10 cellular contexts compared by ENCODE assay signal in the genomic region with DNA sequence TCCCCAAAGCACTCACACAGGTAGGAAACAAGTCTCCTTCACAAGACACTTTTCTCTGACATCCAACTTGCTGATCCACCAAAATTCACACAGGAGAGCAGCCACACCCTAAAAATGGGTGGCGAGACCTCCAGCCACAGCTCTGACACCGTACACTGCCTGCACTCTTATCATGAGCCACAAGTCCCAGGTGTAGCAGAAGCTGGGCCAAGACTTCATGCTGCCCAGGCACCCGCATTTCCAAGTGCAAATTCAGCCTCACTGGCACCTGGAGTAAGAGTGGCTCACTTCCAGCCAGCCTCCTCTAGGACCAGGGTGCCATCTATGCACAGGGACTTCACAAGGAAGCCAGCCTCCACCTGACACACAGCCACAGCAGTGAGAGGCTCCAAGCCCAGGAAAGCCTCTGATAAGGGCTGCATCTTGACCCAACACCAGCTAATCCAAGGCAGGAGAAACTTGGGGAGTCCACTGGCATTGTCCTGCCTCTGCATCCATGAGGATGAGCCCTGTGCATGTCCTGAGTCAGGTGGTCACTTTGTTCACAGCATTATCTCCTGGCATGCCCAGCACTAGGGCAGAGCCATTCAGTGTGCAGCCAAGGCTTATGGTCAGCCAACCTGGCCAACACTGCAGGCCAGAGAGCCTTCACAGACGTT. TPM values are rescaled to one million over a fixed set of nuclear protein-coding genes. Genes with fewer than 3 reads are reported as not detected.
DNase-seq lines count a peak whose midpoint lies in the region; ATAC-seq and TF ChIP-seq lines count a peak whose summit lies in the region.
"Had no signal": no experiment of that assay in that cellular context is flagged by ENCODE, and none has a peak within 500 bp of the region (broad histone marks: within the 10 kb centered on the region; RNA-seq: fewer than 3 reads in every experiment).

No MANE protein-coding gene starts in this region.

- H3K9me3 Mint-ChIP-seq in WTC11 (no peaks in the 10 kb centered on the region), nephron (no peaks in the 10 kb centered on the region)

- H3K27ac Mint-ChIP-seq in WTC11, result peak overlapping the region; percentile 63
- peak overlapping the region; percentile 56 to 97 (median 88) for H3K27ac Mint-ChIP-seq in nephron

- H3F3A ChIP-seq in DOHH2 (ENCODE audit: control insufficient read depth, insufficient read depth), result peaks cover 13% of the 10 kb centered on the region

- CTCF ChIA-PET in WTC11 (lab: Charles Lee), result interaction anchor here (0.6 to 3.5 kb wide), 3 partner anchors 48 to 99 kb away, joined by 3 to 20 read pairs (median 3); a partner anchor contains a TSS

- POLR2A ChIA-PET in WTC11 (lab: Charles Lee), result interaction anchor here (0.6 kb wide), 2 partner anchors 10 to 467 kb away, joined by 4 to 8 read pairs; no protein-coding TSS in a partner anchor

- peaks cover 11% of the 10 kb centered on the region; the same call in 1 of the 2 replicates for H3K36me3 Mint-ChIP-seq in WTC11
- peaks cover 21% of the 10 kb centered on the region for H3K36me3 Mint-ChIP-seq in nephron (ENCODE audit: low read depth)

- peaks cover 31% of the 10 kb centered on the region for H3K4me1 ChIP-seq in DOHH2 (ENCODE audit: control insufficient read depth, low read length)

- H3K9me2 ChIP-seq in DOHH2 (replicated peaks; ENCODE audit: control insufficient read depth, low read length), result no peaks in the 10 kb centered on the region

- peak overlapping the region; percentile 82 for H3K27ac ChIP-seq in DOHH2 (ENCODE audit: low read depth, low read length)

- H3K4me1 Mint-ChIP-seq in WTC11 (peaks cover 21% of the 10 kb centered on the region), nephron (peaks cover 23% of the 10 kb centered on the region)

- peaks cover 28% of the 10 kb centered on the region for H3K36me3 ChIP-seq in DOHH2 (ENCODE audit: control insufficient read depth, low read length)

- H4K20me1 ChIP-seq in DOHH2 (ENCODE audit: control insufficient read depth, insufficient read depth, low read depth, low read length), result no peaks in the 10 kb centered on the region

- TF ChIP-seq CTCF in DOHH2 (IDR thresholded peaks at IDR 0.05; ENCODE audit: low read depth, low read length, poor library complexity, severe bottlenecking), result no peak
- no peak for TF ChIP-seq CTCF in WTC11 (IDR thresholded peaks at IDR 0.05)
- no peak for TF ChIP-seq CTCF in nephron (IDR thresholded peaks at IDR 0.05; ENCODE audit: unreplicated experiment in 3 of 3)

- no peaks in the 10 kb centered on the region for H3K27me3 ChIP-seq in DOHH2 (ENCODE audit: control insufficient read depth, low read length)

- peaks cover 19% of the 10 kb centered on the region for H3K79me2 ChIP-seq in DOHH2 (ENCODE audit: control insufficient read depth, low read length)

- peak overlapping the region; percentile 88 for H3K4me2 ChIP-seq in DOHH2 (ENCODE audit: low read length)

- no peak for ATAC-seq in WTC11
- ATAC-seq in GM21529 (IDR thresholded peaks at IDR 0.05; ENCODE audit: unreplicated experiment), result no peak
- ATAC-seq: Panc1 had no signal

- no peak overlapping the region; the same call in 1 of the 2 replicates for H3K4me3 ChIP-seq in DOHH2 (ENCODE audit: low read length)

- DNase-seq in WTC11 (ENCODE audit: low spot score) (no peak), NCI-H187 (lab: John Stamatoyannopoulos, UW) (no peak)
- no peak for DNase-seq in activated effector memory CD4-positive, alpha-beta T cell treated with anti-CD3 and anti-CD28 coated beads, Interleukin-2, amount 50 U/mL, for 16 hours
- DNase-seq: DMS79 treated with DMSO at 0.1 percent for 48 hours, H7, NCI-H1436 had no signal

- no peaks in the 10 kb centered on the region for H3K9me3 ChIP-seq in DOHH2 (ENCODE audit: control insufficient read depth, insufficient read depth, low read length)

- H3K4me3 Mint-ChIP-seq in WTC11 (no peak overlapping the region), nephron (peak overlapping the region; percentile 46 to 68 (median 59))

- H3K27me3 Mint-ChIP-seq in WTC11 (ENCODE audit: low read depth) (no peaks in the 10 kb centered on the region), nephron (ENCODE audit: low read depth) (no peaks in the 10 kb centered on the region)

TF ChIP-seq in WTC11, 78 proteins besides CTCF, POLR2A, EP300 and RAD21 (continues in another document):
- TF ChIP-seq ZNF138 (CRISPR knock-in tag; conservative IDR thresholded peaks at IDR 0.05) (no peak), ZBTB21 (CRISPR knock-in tag; IDR thresholded peaks at IDR 0.05; ENCODE audit: borderline replicate concordance) (no peak), CREB1 (CRISPR knock-in tag; IDR thresholded peaks at IDR 0.05) (no peak), SP1 (CRISPR knock-in tag; conservative IDR thresholded peaks at IDR 0.05) (no peak)
- TF ChIP-seq, protein P1, sequence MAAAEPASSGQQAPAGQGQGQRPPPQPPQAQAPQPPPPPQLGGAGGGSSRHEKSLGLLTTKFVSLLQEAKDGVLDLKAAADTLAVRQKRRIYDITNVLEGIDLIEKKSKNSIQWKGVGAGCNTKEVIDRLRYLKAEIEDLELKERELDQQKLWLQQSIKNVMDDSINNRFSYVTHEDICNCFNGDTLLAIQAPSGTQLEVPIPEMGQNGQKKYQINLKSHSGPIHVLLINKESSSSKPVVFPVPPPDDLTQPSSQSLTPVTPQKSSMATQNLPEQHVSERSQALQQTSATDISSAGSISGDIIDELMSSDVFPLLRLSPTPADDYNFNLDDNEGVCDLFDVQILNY (CRISPR knock-in tag; IDR thresholded peaks at IDR 0.05), result no peak
- TF ChIP-seq, protein P2, sequence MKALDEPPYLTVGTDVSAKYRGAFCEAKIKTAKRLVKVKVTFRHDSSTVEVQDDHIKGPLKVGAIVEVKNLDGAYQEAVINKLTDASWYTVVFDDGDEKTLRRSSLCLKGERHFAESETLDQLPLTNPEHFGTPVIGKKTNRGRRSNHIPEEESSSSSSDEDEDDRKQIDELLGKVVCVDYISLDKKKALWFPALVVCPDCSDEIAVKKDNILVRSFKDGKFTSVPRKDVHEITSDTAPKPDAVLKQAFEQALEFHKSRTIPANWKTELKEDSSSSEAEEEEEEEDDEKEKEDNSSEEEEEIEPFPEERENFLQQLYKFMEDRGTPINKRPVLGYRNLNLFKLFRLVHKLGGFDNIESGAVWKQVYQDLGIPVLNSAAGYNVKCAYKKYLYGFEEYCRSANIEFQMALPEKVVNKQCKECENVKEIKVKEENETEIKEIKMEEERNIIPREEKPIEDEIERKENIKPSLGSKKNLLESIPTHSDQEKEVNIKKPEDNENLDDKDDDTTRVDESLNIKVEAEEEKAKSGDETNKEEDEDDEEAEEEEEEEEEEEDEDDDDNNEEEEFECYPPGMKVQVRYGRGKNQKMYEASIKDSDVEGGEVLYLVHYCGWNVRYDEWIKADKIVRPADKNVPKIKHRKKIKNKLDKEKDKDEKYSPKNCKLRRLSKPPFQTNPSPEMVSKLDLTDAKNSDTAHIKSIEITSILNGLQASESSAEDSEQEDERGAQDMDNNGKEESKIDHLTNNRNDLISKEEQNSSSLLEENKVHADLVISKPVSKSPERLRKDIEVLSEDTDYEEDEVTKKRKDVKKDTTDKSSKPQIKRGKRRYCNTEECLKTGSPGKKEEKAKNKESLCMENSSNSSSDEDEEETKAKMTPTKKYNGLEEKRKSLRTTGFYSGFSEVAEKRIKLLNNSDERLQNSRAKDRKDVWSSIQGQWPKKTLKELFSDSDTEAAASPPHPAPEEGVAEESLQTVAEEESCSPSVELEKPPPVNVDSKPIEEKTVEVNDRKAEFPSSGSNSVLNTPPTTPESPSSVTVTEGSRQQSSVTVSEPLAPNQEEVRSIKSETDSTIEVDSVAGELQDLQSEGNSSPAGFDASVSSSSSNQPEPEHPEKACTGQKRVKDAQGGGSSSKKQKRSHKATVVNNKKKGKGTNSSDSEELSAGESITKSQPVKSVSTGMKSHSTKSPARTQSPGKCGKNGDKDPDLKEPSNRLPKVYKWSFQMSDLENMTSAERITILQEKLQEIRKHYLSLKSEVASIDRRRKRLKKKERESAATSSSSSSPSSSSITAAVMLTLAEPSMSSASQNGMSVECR (CRISPR knock-in tag; IDR thresholded peaks at IDR 0.05; ENCODE audit: borderline replicate concordance), result no peak
- TF ChIP-seq, protein P3, sequence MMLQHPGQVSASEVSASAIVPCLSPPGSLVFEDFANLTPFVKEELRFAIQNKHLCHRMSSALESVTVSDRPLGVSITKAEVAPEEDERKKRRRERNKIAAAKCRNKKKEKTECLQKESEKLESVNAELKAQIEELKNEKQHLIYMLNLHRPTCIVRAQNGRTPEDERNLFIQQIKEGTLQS (CRISPR knock-in tag; conservative IDR thresholded peaks at IDR 0.05), result no peak
- TF ChIP-seq, protein P4, sequence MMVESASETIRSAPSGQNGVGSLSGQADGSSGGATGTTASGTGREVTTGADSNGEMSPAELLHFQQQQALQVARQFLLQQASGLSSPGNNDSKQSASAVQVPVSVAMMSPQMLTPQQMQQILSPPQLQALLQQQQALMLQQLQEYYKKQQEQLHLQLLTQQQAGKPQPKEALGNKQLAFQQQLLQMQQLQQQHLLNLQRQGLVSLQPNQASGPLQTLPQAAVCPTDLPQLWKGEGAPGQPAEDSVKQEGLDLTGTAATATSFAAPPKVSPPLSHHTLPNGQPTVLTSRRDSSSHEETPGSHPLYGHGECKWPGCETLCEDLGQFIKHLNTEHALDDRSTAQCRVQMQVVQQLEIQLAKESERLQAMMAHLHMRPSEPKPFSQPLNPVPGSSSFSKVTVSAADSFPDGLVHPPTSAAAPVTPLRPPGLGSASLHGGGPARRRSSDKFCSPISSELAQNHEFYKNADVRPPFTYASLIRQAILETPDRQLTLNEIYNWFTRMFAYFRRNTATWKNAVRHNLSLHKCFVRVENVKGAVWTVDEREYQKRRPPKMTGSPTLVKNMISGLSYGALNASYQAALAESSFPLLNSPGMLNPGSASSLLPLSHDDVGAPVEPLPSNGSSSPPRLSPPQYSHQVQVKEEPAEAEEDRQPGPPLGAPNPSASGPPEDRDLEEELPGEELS (CRISPR knock-in tag; IDR thresholded peaks at IDR 0.05), result no peak
- TF ChIP-seq, protein P5, sequence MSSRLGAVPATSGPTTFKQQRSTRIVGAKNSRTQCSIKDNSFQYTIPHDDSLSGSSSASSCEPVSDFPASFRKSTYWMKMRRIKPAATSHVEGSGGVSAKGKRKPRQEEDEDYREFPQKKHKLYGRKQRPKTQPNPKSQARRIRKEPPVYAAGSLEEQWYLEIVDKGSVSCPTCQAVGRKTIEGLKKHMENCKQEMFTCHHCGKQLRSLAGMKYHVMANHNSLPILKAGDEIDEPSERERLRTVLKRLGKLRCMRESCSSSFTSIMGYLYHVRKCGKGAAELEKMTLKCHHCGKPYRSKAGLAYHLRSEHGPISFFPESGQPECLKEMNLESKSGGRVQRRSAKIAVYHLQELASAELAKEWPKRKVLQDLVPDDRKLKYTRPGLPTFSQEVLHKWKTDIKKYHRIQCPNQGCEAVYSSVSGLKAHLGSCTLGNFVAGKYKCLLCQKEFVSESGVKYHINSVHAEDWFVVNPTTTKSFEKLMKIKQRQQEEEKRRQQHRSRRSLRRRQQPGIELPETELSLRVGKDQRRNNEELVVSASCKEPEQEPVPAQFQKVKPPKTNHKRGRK (CRISPR knock-in tag; IDR thresholded peaks at IDR 0.05; ENCODE audit: borderline replicate concordance), result no peak

RNA-seq across cellular contexts. Expression of a gene that starts 2.6 kb away (rescaled TPM):
- 35.9 to 43.0 TPM (median 42.4 TPM) in 3 replicates for total RNA-seq in WTC11 (2021)

RNA-seq across cellular contexts. Expression of a gene that starts 5.7 kb away (rescaled TPM):
- 11.3 to 11.7 TPM (median 11.5 TPM) in 3 replicates for total RNA-seq in WTC11 (2021)

RNA-seq across cellular contexts. Expression of a gene that starts 29.2 kb away (rescaled TPM):
- total RNA-seq in WTC11 (2021), result 9.0 to 10.4 TPM (median 9.1 TPM) in 3 replicates

RNA-seq across cellular contexts. Expression of a gene that starts 42.6 kb away (rescaled TPM):
- total RNA-seq in WTC11 (2021), result 4.2 to 6.0 TPM (median 4.9 TPM) in 3 replicates

RNA-seq across cellular contexts. Expression of a gene that starts 56.4 kb away (rescaled TPM):
- total RNA-seq in WTC11 (2021), result 0.64 to 1.1 TPM (median 1.0 TPM) in 3 replicates
